8 cellular contexts compared by ENCODE assay signal in genomic region chr2:63888490-63889402, GRCh38. TPM values are rescaled to one million over a fixed set of nuclear protein-coding genes. Genes with fewer than 3 reads are reported as not detected.
DNase-seq lines count a peak whose midpoint lies in the region; ATAC-seq and TF ChIP-seq lines count a peak whose summit lies in the region.

No MANE protein-coding gene starts in this region.

- no peak overlapping the region for H3K4me3 Mint-ChIP-seq in CD8-positive, alpha-beta T cell
- H3K4me3 Mint-ChIP-seq in activated T-helper 17 cell treated with anti-CD3 and anti-CD28 coated beads, Interleukin-2, amount 50 U/mL, for 72 hours: no peak overlapping the region

- TF ChIP-seq CTCF in CD8-positive, alpha-beta T cell (IDR thresholded peaks at IDR 0.05): peak; percentile 71
- peak; percentile 79 for TF ChIP-seq CTCF in OCI-LY3 (IDR thresholded peaks at IDR 0.05; ENCODE audit: low read depth, low read length)

- no peaks in the 10 kb centered on the region for H3K79me2 ChIP-seq in OCI-LY3 (ENCODE audit: low read length)

- H4K20me1 ChIP-seq in OCI-LY3 (ENCODE audit: insufficient read depth, low read length): no peaks in the 10 kb centered on the region

- no peaks in the 10 kb centered on the region for H3K27me3 ChIP-seq in CD8-positive, alpha-beta T cell (ENCODE audit: insufficient read depth, low read length)
- no peaks in the 10 kb centered on the region for H3K27me3 ChIP-seq in OCI-LY3 (ENCODE audit: low read depth, low read length)

- peaks cover 81% of the 10 kb centered on the region for H3K36me3 Mint-ChIP-seq in CD8-positive, alpha-beta T cell
- peaks cover 96% of the 10 kb centered on the region for H3K36me3 Mint-ChIP-seq in activated T-helper 17 cell treated with anti-CD3 and anti-CD28 coated beads, Interleukin-2, amount 50 U/mL, for 72 hours (ENCODE audit: low read depth)

- H3K9ac ChIP-seq in OCI-LY3 (ENCODE audit: low read length): no peak overlapping the region

- peaks cover 43% of the 10 kb centered on the region for H3K36me3 ChIP-seq in CD8-positive, alpha-beta T cell (ENCODE audit: insufficient read depth, low read length)
- H3K36me3 ChIP-seq in OCI-LY3 (replicated peaks; ENCODE audit: low read depth, low read length): peaks cover 60% of the 10 kb centered on the region

- H3K4me1 ChIP-seq in CD8-positive, alpha-beta T cell (ENCODE audit: insufficient read depth, low read length): no peaks in the 10 kb centered on the region
- H3K4me1 ChIP-seq in OCI-LY3 (ENCODE audit: low read length): no peaks in the 10 kb centered on the region

- H3K27ac ChIP-seq in CD8-positive, alpha-beta T cell (ENCODE audit: low read depth, low read length): no peak overlapping the region
- no peak overlapping the region for H3K27ac ChIP-seq in OCI-LY3 (ENCODE audit: low read length)

- DNase-seq in CD8-positive, alpha-beta T cell: peak in 5 of 7 experiments; percentile 3 to 48 (median 27)
- DNase-seq in globus pallidus (ENCODE audit: low spot score) (peak; percentile 57), putamen (ENCODE audit: low spot score) (peak; percentile 43), epidermal melanocyte (ENCODE audit: insufficient read length, low spot score) (no peak)

- ATAC-seq in CD8-positive, alpha-beta T cell: peak; percentile 77
- ATAC-seq in GM18868 (IDR thresholded peaks at IDR 0.05; ENCODE audit: unreplicated experiment) (peak; percentile 88), HG03439 (IDR thresholded peaks at IDR 0.05; ENCODE audit: unreplicated experiment) (peak; percentile 81)
- ATAC-seq in activated T-helper 17 cell treated with anti-CD3 and anti-CD28 coated beads, Interleukin-2, amount 50 U/mL, for 72 hours (replicated peaks): peak; percentile 58

- peaks cover 4% of the 10 kb centered on the region for H3K4me1 Mint-ChIP-seq in CD8-positive, alpha-beta T cell (ENCODE audit: low read depth)
- H3K4me1 Mint-ChIP-seq in activated T-helper 17 cell treated with anti-CD3 and anti-CD28 coated beads, Interleukin-2, amount 50 U/mL, for 72 hours: no peaks in the 10 kb centered on the region

- H3K9me3 Mint-ChIP-seq in CD8-positive, alpha-beta T cell: no peaks in the 10 kb centered on the region
- H3K9me3 Mint-ChIP-seq in activated T-helper 17 cell treated with anti-CD3 and anti-CD28 coated beads, Interleukin-2, amount 50 U/mL, for 72 hours: no peaks in the 10 kb centered on the region

- no peak overlapping the region for H3K4me3 ChIP-seq in CD8-positive, alpha-beta T cell (ENCODE audit: low read depth, low read length)
- no peak overlapping the region for H3K4me3 ChIP-seq in OCI-LY3 (ENCODE audit: low read length)

- POLR2A ChIA-PET in CD8-positive, alpha-beta T cell (lab: Charles Lee): no interaction called here

- H3K4me2 ChIP-seq in OCI-LY3 (ENCODE audit: low read length): no peak overlapping the region

- no peak overlapping the region for H2AFZ ChIP-seq in OCI-LY3 (ENCODE audit: low read depth, low read length)

- no peaks in the 10 kb centered on the region for H3K27me3 Mint-ChIP-seq in CD8-positive, alpha-beta T cell (ENCODE audit: low read depth)
- no peaks in the 10 kb centered on the region for H3K27me3 Mint-ChIP-seq in activated T-helper 17 cell treated with anti-CD3 and anti-CD28 coated beads, Interleukin-2, amount 50 U/mL, for 72 hours

- no peaks in the 10 kb centered on the region for H3K9me3 ChIP-seq in CD8-positive, alpha-beta T cell (ENCODE audit: low read length)
- no peaks in the 10 kb centered on the region for H3K9me3 ChIP-seq in OCI-LY3 (ENCODE audit: insufficient read depth, low read length)

- H3K27ac Mint-ChIP-seq in CD8-positive, alpha-beta T cell: peak overlapping the region; percentile 30
- peak overlapping the region; percentile 30 for H3K27ac Mint-ChIP-seq in activated T-helper 17 cell treated with anti-CD3 and anti-CD28 coated beads, Interleukin-2, amount 50 U/mL, for 72 hours

- CTCF ChIA-PET in CD8-positive, alpha-beta T cell (lab: Charles Lee): interaction anchor here (0.6 to 1.0 kb wide), 2 partner anchors 15 to 202 kb away, joined by 3 read pairs; no protein-coding TSS in a partner anchor

- intact Hi-C loops in CD8-positive, alpha-beta T cell (cut with DNase I, micrococcal nuclease): loop anchor here (1.0 to 5.0 kb wide), 3 partner anchors 196 to 1432 kb away; no protein-coding TSS in a partner anchor

RNA-seq across cellular contexts. Expression of gene UGP2, which starts 47.0 kb away (rescaled TPM):
- total RNA-seq in CD8-positive, alpha-beta T cell: 10 to 100 TPM; 43.9 to 48.2 TPM
- total RNA-seq in activated T-helper 17 cell treated with anti-CD3 and anti-CD28 coated beads, Interleukin-2, amount 50 U/mL, for 72 hours: 100 to 1,000 TPM; 111 to 114 TPM
